In genomic region chr11:19683862-19684491, GRCh38 we compare ENCODE assay signal across 28 cellular contexts. TPM values are rescaled to one million over a fixed set of nuclear protein-coding genes. Genes with fewer than 3 reads are reported as not detected.
DNase-seq lines count a peak whose midpoint lies in the region; ATAC-seq and TF ChIP-seq lines count a peak whose summit lies in the region.
"Had no signal": no experiment of that assay in that cellular context is flagged by ENCODE, and none has a peak within 500 bp of the region (broad histone marks: within the 10 kb centered on the region; RNA-seq: fewer than 3 reads in every experiment).

No MANE protein-coding gene starts in this region.

- in situ Hi-C loops in gastrocnemius medialis (cut with MboI; ENCODE audit: low sequenced_read_pairs in 4 of 4): no loop called here

- TF ChIP-seq CTCF in right atrium auricular region (IDR thresholded peaks at IDR 0.05) (no peak), esophagus squamous epithelium (IDR thresholded peaks at IDR 0.05) (no peak), gastrocnemius medialis (IDR thresholded peaks at IDR 0.05 in 4 of 5, conservative IDR thresholded peaks at IDR 0.05 in 1 of 5) (no peak)

- H3K9me3 ChIP-seq in right atrium auricular region: no peaks in the 10 kb centered on the region
- no peaks in the 10 kb centered on the region for H3K9me3 ChIP-seq in esophagus squamous epithelium
- no peaks in the 10 kb centered on the region for H3K9me3 ChIP-seq in gastrocnemius medialis
- H3K9me3 ChIP-seq: ovary, Peyer's patch, SJCRH30, upper lobe of right lung had no signal

- H3K27ac ChIP-seq in right atrium auricular region (peak overlapping the region; percentile 56 to 72), esophagus squamous epithelium (peak overlapping the region in 3 of 4 donors; percentile 73 to 91 (median 81)), gastrocnemius medialis (peak overlapping the region; percentile 44 to 77 (median 70))
- H3K27ac ChIP-seq: HL-60, ovary, SJCRH30, upper lobe of right lung had no signal

- ATAC-seq in Right ventricle myocardium inferior (no peak), gastrocnemius medialis (no peak), GM21360 (IDR thresholded peaks at IDR 0.05; ENCODE audit: unreplicated experiment) (no peak), HG03095 (IDR thresholded peaks at IDR 0.05; ENCODE audit: unreplicated experiment) (no peak), HG03159 (IDR thresholded peaks at IDR 0.05; ENCODE audit: unreplicated experiment) (no peak)
- ATAC-seq: activated CD8-positive, alpha-beta T cell treated with anti-CD3 and anti-CD28 coated beads, Interleukin-2, amount 10 ng/mL, durations not matched to agents 7 days and 5 days; CD8-positive, alpha-beta T cell had no signal

- DNase-seq in right atrium auricular region (ENCODE audit: low spot score) (no peak), Right ventricle myocardium inferior (ENCODE audit: missing footprints) (no peak), esophagus squamous epithelium (lab: John Stamatoyannopoulos, UW) (no peak), gastrocnemius medialis (no peak), NCI-H345 treated with DMSO at 0.1 percent for 48 hours (lab: John Stamatoyannopoulos, UW; ENCODE audit: unreplicated experiment) (no peak)
- DNase-seq: activated CD8-positive, alpha-beta T cell treated with anti-CD3 and anti-CD28 coated beads, Interleukin-2, amount 10 ng/mL, durations not matched to agents 7 days and 5 days; activated naive CD4-positive, alpha-beta T cell treated with anti-CD3 and anti-CD28 coated beads for 36 hours; CD8-positive, alpha-beta T cell; foreskin melanocyte; GOT3; hippocampal formation; Karpas-422; NCI-H1417 treated with DMSO at 0.1 percent for 48 hours; NCI-H2081 treated with DMSO at 0.1 percent for 48 hours; NCI-H345; NCI-H748 treated with DMSO at 0.1 percent for 48 hours; ovary; Peyer's patch; SJCRH30; stimulated activated CD4-positive, alpha-beta T cell treated with anti-CD3 and anti-CD28 coated beads, Interleukin-2, amount 100 ng/mL, for 48 hours; SW 1271; upper lobe of right lung had no signal

- TF ChIP-seq POLR2A in esophagus squamous epithelium (IDR thresholded peaks at IDR 0.05) (no peak), gastrocnemius medialis (IDR thresholded peaks at IDR 0.05) (no peak)

- intact Hi-C loops in Right ventricle myocardium inferior (cut with DNase I) (loop anchor here (2.0 to 5.0 kb wide), 2 partner anchors 13 to 107 kb away; no protein-coding TSS in a partner anchor), esophagus squamous epithelium (cut with DNase I) (no loop called here), gastrocnemius medialis (cut with DNase I; ENCODE audit: low total_unique reads) (loop anchor here (1.0 kb wide), 1 partner anchor 43 kb away; no protein-coding TSS in a partner anchor)

- H3K4me1 ChIP-seq in right atrium auricular region (peaks cover 0 to 61% of the 10 kb centered on the region in 2 donors), esophagus squamous epithelium (peaks cover 11 to 62% (median 26%) of the 10 kb centered on the region in 3 donors), gastrocnemius medialis (peaks cover 23 to 40% of the 10 kb centered on the region in 2 donors)
- H3K4me1 ChIP-seq: Peyer's patch had no signal

- WGBS in esophagus squamous epithelium, 2 donors: 82 to 84% methylated on average over 2 of the region's 2 CpGs

- H3K4me3 ChIP-seq in right atrium auricular region (no peak overlapping the region), esophagus squamous epithelium (no peak overlapping the region), gastrocnemius medialis (no peak overlapping the region)
- H3K4me3 ChIP-seq: dorsolateral prefrontal cortex, ovary, Peyer's patch, SJCRH30, upper lobe of right lung had no signal

- H3K27me3 ChIP-seq in right atrium auricular region: no peaks in the 10 kb centered on the region
- H3K27me3 ChIP-seq in esophagus squamous epithelium: no peaks in the 10 kb centered on the region
- H3K27me3 ChIP-seq in gastrocnemius medialis: no peaks in the 10 kb centered on the region
- H3K27me3 ChIP-seq: dorsolateral prefrontal cortex, ovary, Peyer's patch, SJCRH30, upper lobe of right lung had no signal

- H3K36me3 ChIP-seq in right atrium auricular region (no peaks in the 10 kb centered on the region), esophagus squamous epithelium (no peaks in the 10 kb centered on the region), gastrocnemius medialis (no peaks in the 10 kb centered on the region)
- H3K36me3 ChIP-seq: ovary, Peyer's patch, SJCRH30, upper lobe of right lung had no signal

RNA-seq across cellular contexts. Expression of gene NAV2, which starts 28.7 kb away (rescaled TPM):
- 10 to 100 TPM; 11.4 to 19.2 TPM for total RNA-seq in right atrium auricular region
- 14.0 TPM for total RNA-seq in Right ventricle myocardium inferior
- 10 to 100 TPM in 3 of 4 donors, 1 to 10 TPM in 1; 4.9 to 19.1 (median 14.6) TPM for total RNA-seq in esophagus squamous epithelium
- total RNA-seq in gastrocnemius medialis: 1 to 10 TPM; 3.2 to 7.7 (median 5.5) TPM
- total RNA-seq: A673 had no signal
